11 cellular contexts compared by ENCODE assay signal in the genomic region with DNA sequence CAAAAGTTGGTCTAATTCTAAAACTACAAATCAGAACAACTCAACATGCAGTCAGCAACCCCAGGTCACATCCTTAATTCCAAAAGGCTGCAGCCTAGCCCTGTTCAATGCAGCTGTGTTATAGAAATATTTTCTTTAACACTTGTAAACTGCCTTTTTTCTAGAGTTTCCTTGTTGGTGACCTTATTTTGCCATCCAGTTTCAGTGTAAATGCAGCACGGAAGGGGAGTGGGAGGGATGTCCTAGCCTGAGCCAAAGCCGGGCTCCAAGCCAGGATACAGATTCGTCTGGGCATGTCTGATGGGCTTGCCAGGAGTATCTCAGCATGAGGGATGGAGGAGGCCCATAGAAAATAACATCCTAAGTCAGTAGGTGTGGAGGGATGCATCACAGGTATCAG. TPM values are rescaled to one million over a fixed set of nuclear protein-coding genes. Genes with fewer than 3 reads are reported as not detected.
DNase-seq lines count a peak whose midpoint lies in the region; ATAC-seq, FAIRE-seq and TF ChIP-seq lines count a peak whose summit lies in the region.
"Had no signal": no experiment of that assay in that cellular context is flagged by ENCODE, and none has a peak within 500 bp of the region (broad histone marks: within the 10 kb centered on the region; RNA-seq: fewer than 3 reads in every experiment).

No MANE protein-coding gene starts in this region.

- H3K27me3 ChIP-seq in endothelial cell of umbilical vein (ENCODE audit: control insufficient read depth in 2 of 2, insufficient read depth in 2 of 2, low read length in 2 of 2) = no peaks in the 10 kb centered on the region
- H3K27me3 ChIP-seq: neutrophil had no signal

- H3K79me2 ChIP-seq in endothelial cell of umbilical vein (ENCODE audit: control insufficient read depth, insufficient read depth, low read length) = no peaks in the 10 kb centered on the region

- FAIRE-seq in endothelial cell of umbilical vein (lab: Jason Lieb, UNC) = no peak

- intact Hi-C loops in endothelial cell of umbilical vein (cut with micrococcal nuclease) = no loop called here

- no peaks in the 10 kb centered on the region for H3K36me3 Mint-ChIP-seq in activated T-helper 17 cell treated with anti-CD3 and anti-CD28 coated beads, Interleukin-2, amount 50 U/mL, for 72 hours (ENCODE audit: low read depth)
- H3K36me3 Mint-ChIP-seq: activated CD4-positive, alpha-beta memory T cell treated with anti-CD3 and anti-CD28 coated beads for 36 hours had no signal

- no TSS peak for BruUV-seq in endothelial cell of umbilical vein (replicated peaks; lab: Mats Ljungman, UMichigan)

- no peak for TF ChIP-seq POLR2A in endothelial cell of umbilical vein (IDR thresholded peaks at IDR 0.05; ENCODE audit: low read depth, low read length)

- no peaks in the 10 kb centered on the region for H3K36me3 ChIP-seq in endothelial cell of umbilical vein (ENCODE audit: control insufficient read depth in 2 of 2, extremely low read depth in 1 of 2, insufficient read depth in 2 of 2, low read length in 2 of 2)
- H3K36me3 ChIP-seq: neutrophil had no signal

- H3K27ac ChIP-seq in endothelial cell of umbilical vein (ENCODE audit: insufficient read depth, low read depth, low read length) = no peak overlapping the region
- H3K27ac ChIP-seq: neutrophil, PC-9 had no signal

- POLR2A ChIA-PET in endothelial cell of umbilical vein (lab: Charles Lee) = no interaction called here

- dilution Hi-C loops in endothelial cell of umbilical vein (cut with MboI; ENCODE audit: extremely low pct_ligation_motif_present, low sequenced_read_pairs) = no loop called here

- peaks cover 5% of the 10 kb centered on the region for H3K27me3 Mint-ChIP-seq in activated T-helper 17 cell treated with anti-CD3 and anti-CD28 coated beads, Interleukin-2, amount 50 U/mL, for 72 hours

- H3K4me1 ChIP-seq in endothelial cell of umbilical vein (ENCODE audit: control insufficient read depth, extremely low read depth, insufficient read depth, low read length) = no peaks in the 10 kb centered on the region

- peaks cover 19% of the 10 kb centered on the region for H3K4me1 Mint-ChIP-seq in activated T-helper 17 cell treated with anti-CD3 and anti-CD28 coated beads, Interleukin-2, amount 50 U/mL, for 72 hours

- no peak overlapping the region for H2AFZ ChIP-seq in endothelial cell of umbilical vein (ENCODE audit: low read depth, low read length)
- H2AFZ ChIP-seq: PC-9 had no signal

- H3K9me3 ChIP-seq in endothelial cell of umbilical vein (replicated peaks; ENCODE audit: control insufficient read depth, insufficient read depth, low read length) = no peaks in the 10 kb centered on the region
- H3K9me3 ChIP-seq: neutrophil had no signal

- H3K4me2 ChIP-seq in endothelial cell of umbilical vein (ENCODE audit: insufficient read depth, low read length) = no peak overlapping the region
- H3K4me2 ChIP-seq: PC-9 had no signal

- H3K4me3 ChIP-seq in endothelial cell of umbilical vein (replicated peaks in 1 of 3; ENCODE audit: insufficient read depth in 1 of 3, low read depth in 1 of 3, low read length in 3 of 3) = no peak overlapping the region
- H3K4me3 ChIP-seq: PC-9 had no signal

- H3K9me1 ChIP-seq in endothelial cell of umbilical vein (replicated peaks; ENCODE audit: control insufficient read depth, extremely low read depth, insufficient read depth, low read length) = no peaks in the 10 kb centered on the region

- CTCF ChIA-PET in endothelial cell of umbilical vein (lab: Charles Lee) = no interaction called here

- no peaks in the 10 kb centered on the region for H4K20me1 ChIP-seq in endothelial cell of umbilical vein (replicated peaks; ENCODE audit: control insufficient read depth, extremely low read depth, insufficient read depth, low read length)

- TF ChIP-seq CTCF in endothelial cell of umbilical vein (IDR thresholded peaks at IDR 0.05; ENCODE audit: extremely low read depth in 1 of 2, insufficient read depth in 1 of 2, low read depth in 1 of 2, low read length in 2 of 2) (no peak), omental fat pad (IDR thresholded peaks at IDR 0.05) (no peak)

- H3K4me3 Mint-ChIP-seq in activated T-helper 17 cell treated with anti-CD3 and anti-CD28 coated beads, Interleukin-2, amount 50 U/mL, for 72 hours = no peak overlapping the region
- H3K4me3 Mint-ChIP-seq: activated CD4-positive, alpha-beta memory T cell treated with anti-CD3 and anti-CD28 coated beads for 36 hours had no signal

- no peak overlapping the region for H3K27ac Mint-ChIP-seq in activated T-helper 17 cell treated with anti-CD3 and anti-CD28 coated beads, Interleukin-2, amount 50 U/mL, for 72 hours
- H3K27ac Mint-ChIP-seq: activated CD4-positive, alpha-beta memory T cell treated with anti-CD3 and anti-CD28 coated beads for 36 hours had no signal

- DNase-seq in DMS153 treated with DMSO at 0.1 percent for 48 hours (lab: John Stamatoyannopoulos, UW; ENCODE audit: unreplicated experiment) (peak; percentile 75), NCI-H446 treated with DMSO at 0.1 percent for 48 hours (lab: John Stamatoyannopoulos, UW) (peak; percentile 87), endothelial cell of umbilical vein (ENCODE audit: low read depth, low spot score) (peak; percentile 71), omental fat pad (ENCODE audit: low spot score) (no peak), NCI-H1930 (lab: John Stamatoyannopoulos, UW) (no peak), SHP77 treated with DMSO at 0.1 percent for 48 hours (lab: John Stamatoyannopoulos, UW) (no peak)
- no peak for DNase-seq in stimulated activated naive CD4-positive, alpha-beta T cell treated with Interleukin-2 at 50 U/mL for 16 hours (lab: John Stamatoyannopoulos, UW)
- DNase-seq: activated CD4-positive, alpha-beta memory T cell treated with anti-CD3 and anti-CD28 coated beads for 36 hours had no signal

- no peaks in the 10 kb centered on the region for H3K9me3 Mint-ChIP-seq in activated T-helper 17 cell treated with anti-CD3 and anti-CD28 coated beads, Interleukin-2, amount 50 U/mL, for 72 hours
- H3K9me3 Mint-ChIP-seq: activated CD4-positive, alpha-beta memory T cell treated with anti-CD3 and anti-CD28 coated beads for 36 hours had no signal

- no peak overlapping the region for H3K9ac ChIP-seq in endothelial cell of umbilical vein (replicated peaks; ENCODE audit: extremely low read depth, insufficient read depth, low read length)

- ATAC-seq in omental fat pad (ENCODE audit: low FRiP score) = peak; percentile 44
- ATAC-seq in activated T-helper 17 cell treated with anti-CD3 and anti-CD28 coated beads, Interleukin-2, amount 50 U/mL, for 72 hours (replicated peaks) = no peak

TF ChIP-seq in endothelial cell of umbilical vein, 7 proteins besides CTCF, POLR2A, EP300 and RAD21:
- TF ChIP-seq GATA2 (IDR thresholded peaks at IDR 0.05; ENCODE audit: insufficient read depth, insufficient read length, low read depth, low read length) = no peak
- TF ChIP-seq, protein P1, sequence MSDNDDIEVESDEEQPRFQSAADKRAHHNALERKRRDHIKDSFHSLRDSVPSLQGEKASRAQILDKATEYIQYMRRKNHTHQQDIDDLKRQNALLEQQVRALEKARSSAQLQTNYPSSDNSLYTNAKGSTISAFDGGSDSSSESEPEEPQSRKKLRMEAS (IDR thresholded peaks at IDR 0.05; ENCODE audit: insufficient read depth, insufficient read length) = no peak
- TF ChIP-seq POLR2AphosphoS5 (IDR thresholded peaks at IDR 0.05; ENCODE audit: insufficient read depth, low read depth, low read length) = no peak
- no peak for TF ChIP-seq MYC (IDR thresholded peaks at IDR 0.05; ENCODE audit: low read depth, low read length)
- no peak for TF ChIP-seq JUN (IDR thresholded peaks at IDR 0.05; ENCODE audit: borderline replicate concordance, insufficient read depth, insufficient read length, low read depth)
- TF ChIP-seq EZH2 (IDR thresholded peaks at IDR 0.05; ENCODE audit: borderline replicate concordance, low read depth, low read length, severe bottlenecking) = no peak
- TF ChIP-seq FOS (IDR thresholded peaks at IDR 0.05; ENCODE audit: borderline replicate concordance, insufficient read depth, low read length) = no peak

RNA-seq across cellular contexts. Expression of a gene that starts 17.7 kb away (rescaled TPM):
- total RNA-seq in endothelial cell of umbilical vein (59.0 and 60.1 TPM in 2 replicates), omental fat pad (100 to 1,000 TPM in 1 of 4 donors, 10 to 100 TPM in 3; 69.3 to 175 (median 82.9) TPM)
- polyA plus RNA-seq in endothelial cell of umbilical vein = 20.5 and 23.9 TPM in 2 replicates
- 23.5 and 25.8 TPM in 2 replicates for polyA plus RNA-seq in endothelial cell of umbilical vein (2011; cell fraction: cytosol; rRNA removed)
- polyA plus RNA-seq in endothelial cell of umbilical vein (2011; cell fraction: nucleus; rRNA removed) = 36.0 and 45.6 TPM in 2 replicates
- polyA plus RNA-seq in endothelial cell of umbilical vein (2012) = 27.1 and 37.7 TPM in 2 replicates
- polyA minus RNA-seq in endothelial cell of umbilical vein = 75.8 and 85.4 TPM in 2 replicates
- polyA minus RNA-seq in endothelial cell of umbilical vein (2011; cell fraction: cytosol; rRNA and poly(A)+ RNA removed) = 28.5 TPM
- 88.0 and 128 TPM in 2 replicates for polyA minus RNA-seq in endothelial cell of umbilical vein (2011; cell fraction: nucleus; rRNA and poly(A)+ RNA removed)
- 100 to 1,000 TPM in 1 of 2 donors, 10 to 100 TPM in 1; 84.4 to 103 TPM for total RNA-seq in activated T-helper 17 cell treated with anti-CD3 and anti-CD28 coated beads, Interleukin-2, amount 50 U/mL, for 72 hours

Comparison
In these comparisons a context has a peak if more than half of its experiments do, and no peak if none do; other contexts are left out.
1. DNase-seq: peak in DMS153 treated with DMSO at 0.1 percent for 48 hours (single experiment), NCI-H446 treated with DMSO at 0.1 percent for 48 hours (single experiment) and endothelial cell of umbilical vein (single experiment); none in omental fat pad (single experiment), NCI-H1930 (0 of 2), SHP77 treated with DMSO at 0.1 percent for 48 hours (single experiment) and stimulated activated naive CD4-positive, alpha-beta T cell treated with Interleukin-2 at 50 U/mL for 16 hours (single experiment).